Comparison of ENCODE assay signal across 1 cellular context in the genomic region with DNA sequence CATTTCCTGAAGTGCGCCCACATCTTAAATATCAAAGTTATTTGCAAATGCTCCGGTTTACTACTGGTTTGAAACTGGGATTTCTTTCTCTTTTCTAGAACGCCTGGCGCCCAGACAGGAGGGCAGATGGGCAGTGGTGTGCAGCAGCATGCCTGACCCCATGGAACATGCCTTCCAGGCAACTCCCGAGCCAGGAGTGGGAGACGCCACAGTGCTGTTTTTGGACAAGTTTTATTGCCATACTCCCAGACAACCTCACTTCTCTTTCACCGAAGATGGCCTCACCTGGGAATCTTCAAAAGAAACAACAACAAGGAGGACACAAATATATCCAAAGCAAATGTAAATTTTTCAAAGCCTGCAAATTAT.
TF ChIP-seq lines count a peak whose summit lies in the region.

No MANE protein-coding gene starts in this region.

TF ChIP-seq in GM23338, 12 proteins besides CTCF, POLR2A, EP300 and RAD21 (continued from another document):
- TF ChIP-seq, protein P1, sequence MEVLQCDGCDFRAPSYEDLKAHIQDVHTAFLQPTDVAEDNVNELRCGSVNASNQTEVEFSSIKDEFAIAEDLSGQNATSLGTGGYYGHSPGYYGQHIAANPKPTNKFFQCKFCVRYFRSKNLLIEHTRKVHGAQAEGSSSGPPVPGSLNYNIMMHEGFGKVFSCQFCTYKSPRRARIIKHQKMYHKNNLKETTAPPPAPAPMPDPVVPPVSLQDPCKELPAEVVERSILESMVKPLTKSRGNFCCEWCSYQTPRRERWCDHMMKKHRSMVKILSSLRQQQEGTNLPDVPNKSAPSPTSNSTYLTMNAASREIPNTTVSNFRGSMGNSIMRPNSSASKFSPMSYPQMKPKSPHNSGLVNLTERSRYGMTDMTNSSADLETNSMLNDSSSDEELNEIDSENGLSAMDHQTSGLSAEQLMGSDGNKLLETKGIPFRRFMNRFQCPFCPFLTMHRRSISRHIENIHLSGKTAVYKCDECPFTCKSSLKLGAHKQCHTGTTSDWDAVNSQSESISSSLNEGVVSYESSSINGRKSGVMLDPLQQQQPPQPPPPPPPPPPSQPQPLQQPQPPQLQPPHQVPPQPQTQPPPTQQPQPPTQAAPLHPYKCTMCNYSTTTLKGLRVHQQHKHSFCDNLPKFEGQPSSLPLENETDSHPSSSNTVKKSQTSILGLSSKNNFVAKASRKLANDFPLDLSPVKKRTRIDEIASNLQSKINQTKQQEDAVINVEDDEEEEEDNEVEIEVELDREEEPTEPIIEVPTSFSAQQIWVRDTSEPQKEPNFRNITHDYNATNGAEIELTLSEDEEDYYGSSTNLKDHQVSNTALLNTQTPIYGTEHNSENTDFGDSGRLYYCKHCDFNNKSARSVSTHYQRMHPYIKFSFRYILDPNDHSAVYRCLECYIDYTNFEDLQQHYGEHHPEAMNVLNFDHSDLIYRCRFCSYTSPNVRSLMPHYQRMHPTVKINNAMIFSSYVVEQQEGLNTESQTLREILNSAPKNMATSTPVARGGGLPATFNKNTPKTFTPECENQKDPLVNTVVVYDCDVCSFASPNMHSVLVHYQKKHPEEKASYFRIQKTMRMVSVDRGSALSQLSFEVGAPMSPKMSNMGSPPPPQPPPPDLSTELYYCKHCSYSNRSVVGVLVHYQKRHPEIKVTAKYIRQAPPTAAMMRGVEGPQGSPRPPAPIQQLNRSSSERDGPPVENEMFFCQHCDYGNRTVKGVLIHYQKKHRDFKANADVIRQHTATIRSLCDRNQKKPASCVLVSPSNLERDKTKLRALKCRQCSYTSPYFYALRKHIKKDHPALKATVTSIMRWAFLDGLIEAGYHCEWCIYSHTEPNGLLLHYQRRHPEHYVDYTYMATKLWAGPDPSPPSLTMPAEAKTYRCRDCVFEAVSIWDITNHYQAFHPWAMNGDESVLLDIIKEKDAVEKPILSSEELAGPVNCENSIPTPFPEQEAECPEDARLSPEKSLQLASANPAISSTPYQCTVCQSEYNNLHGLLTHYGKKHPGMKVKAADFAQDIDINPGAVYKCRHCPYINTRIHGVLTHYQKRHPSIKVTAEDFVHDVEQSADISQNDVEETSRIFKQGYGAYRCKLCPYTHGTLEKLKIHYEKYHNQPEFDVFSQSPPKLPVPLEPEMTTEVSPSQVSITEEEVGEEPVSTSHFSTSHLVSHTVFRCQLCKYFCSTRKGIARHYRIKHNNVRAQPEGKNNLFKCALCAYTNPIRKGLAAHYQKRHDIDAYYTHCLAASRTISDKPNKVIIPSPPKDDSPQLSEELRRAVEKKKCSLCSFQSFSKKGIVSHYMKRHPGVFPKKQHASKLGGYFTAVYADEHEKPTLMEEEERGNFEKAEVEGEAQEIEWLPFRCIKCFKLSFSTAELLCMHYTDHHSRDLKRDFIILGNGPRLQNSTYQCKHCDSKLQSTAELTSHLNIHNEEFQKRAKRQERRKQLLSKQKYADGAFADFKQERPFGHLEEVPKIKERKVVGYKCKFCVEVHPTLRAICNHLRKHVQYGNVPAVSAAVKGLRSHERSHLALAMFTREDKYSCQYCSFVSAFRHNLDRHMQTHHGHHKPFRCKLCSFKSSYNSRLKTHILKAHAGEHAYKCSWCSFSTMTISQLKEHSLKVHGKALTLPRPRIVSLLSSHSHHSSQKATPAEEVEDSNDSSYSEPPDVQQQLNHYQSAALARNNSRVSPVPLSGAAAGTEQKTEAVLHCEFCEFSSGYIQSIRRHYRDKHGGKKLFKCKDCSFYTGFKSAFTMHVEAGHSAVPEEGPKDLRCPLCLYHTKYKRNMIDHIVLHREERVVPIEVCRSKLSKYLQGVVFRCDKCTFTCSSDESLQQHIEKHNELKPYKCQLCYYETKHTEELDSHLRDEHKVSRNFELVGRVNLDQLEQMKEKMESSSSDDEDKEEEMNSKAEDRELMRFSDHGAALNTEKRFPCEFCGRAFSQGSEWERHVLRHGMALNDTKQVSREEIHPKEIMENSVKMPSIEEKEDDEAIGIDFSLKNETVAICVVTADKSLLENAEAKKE (CRISPR knock-in tag; IDR thresholded peaks at IDR 0.05): no peak
- TF ChIP-seq EZH2 (IDR thresholded peaks at IDR 0.05; ENCODE audit: low read depth, unreplicated experiment): no peak
